Comparison of ENCODE assay signal across 8 cellular contexts in genomic region chr1:27521336-27522147, GRCh38. TPM values are rescaled to one million over a fixed set of nuclear protein-coding genes. Genes with fewer than 3 reads are reported as not detected.
DNase-seq lines count a peak whose midpoint lies in the region; TF ChIP-seq lines count a peak whose summit lies in the region.

No MANE protein-coding gene starts in this region.

- H3K9ac ChIP-seq in muscle layer of colon (ENCODE audit: low read length), result no peak overlapping the region

- peak overlapping the region; percentile 16 to 55 for H3K27ac ChIP-seq in ascending aorta
- H3K27ac ChIP-seq in muscle layer of colon (ENCODE audit: low read depth, low read length), result peak overlapping the region; percentile 82
- peak overlapping the region; percentile 88 for H3K27ac ChIP-seq in temporal lobe (ENCODE audit: low read depth, low read length)

- TF ChIP-seq CTCF in ascending aorta (IDR thresholded peaks at IDR 0.05), result no peak

- H3K4me3 ChIP-seq in ascending aorta (peak overlapping the region in 1 of 2 donors; percentile 45), muscle layer of colon (ENCODE audit: low read depth in 1 of 2, low read length in 2 of 2) (peak overlapping the region in 1 of 2 donors; percentile 39)

- H3K4me1 ChIP-seq in ascending aorta, result peaks cover 20 to 31% of the 10 kb centered on the region in 2 donors
- H3K4me1 ChIP-seq in muscle layer of colon (ENCODE audit: insufficient read depth, low read length), result peaks cover 72% of the 10 kb centered on the region

- no peaks in the 10 kb centered on the region for H3K27me3 ChIP-seq in ascending aorta
- H3K27me3 ChIP-seq in muscle layer of colon (ENCODE audit: control insufficient read depth in 1 of 2, insufficient read depth in 2 of 2, low read length in 2 of 2), result no peaks in the 10 kb centered on the region

- peak; percentile 28 for DNase-seq in T-helper 9 cell
- DNase-seq in ascending aorta (ENCODE audit: low spot score in 2 of 2), result no peak
- DNase-seq in epidermal melanocyte (ENCODE audit: insufficient read length, low spot score), result no peak
- no peak for DNase-seq in NCI-H2196 (lab: John Stamatoyannopoulos, UW; ENCODE audit: unreplicated experiment)
- no peak for DNase-seq in OCI-M2 (lab: John Stamatoyannopoulos, UW; ENCODE audit: unreplicated experiment)
- DNase-seq in AG08395 (ENCODE audit: low spot score), result no peak

- intact Hi-C loops in ascending aorta (cut with DNase I), result loop anchor here (2.0 kb wide), 1 partner anchor 17 kb away; no protein-coding TSS in a partner anchor

- H3K36me3 ChIP-seq in ascending aorta, result no peaks in the 10 kb centered on the region
- H3K36me3 ChIP-seq in muscle layer of colon (ENCODE audit: insufficient read depth, low read length), result no peaks in the 10 kb centered on the region

- H3K9me3 ChIP-seq in ascending aorta (no peaks in the 10 kb centered on the region), muscle layer of colon (ENCODE audit: low read length) (no peaks in the 10 kb centered on the region)

RNA-seq across cellular contexts. Expression of gene WASF2, which starts 31.6 kb away (rescaled TPM):
- total RNA-seq in ascending aorta, result 70.4 TPM
- total RNA-seq in temporal lobe, result 10.1 TPM

Comparison
In these comparisons a context has a peak if more than half of its experiments do, and no peak if none do; other contexts are left out.
1. H3K27ac ChIP-seq: peak in every context shown above with its lines; median percentile 88 in temporal lobe; 82 in muscle layer of colon; 36 in ascending aorta.